ENCODE assay signal across 8 cellular contexts in the genomic region with DNA sequence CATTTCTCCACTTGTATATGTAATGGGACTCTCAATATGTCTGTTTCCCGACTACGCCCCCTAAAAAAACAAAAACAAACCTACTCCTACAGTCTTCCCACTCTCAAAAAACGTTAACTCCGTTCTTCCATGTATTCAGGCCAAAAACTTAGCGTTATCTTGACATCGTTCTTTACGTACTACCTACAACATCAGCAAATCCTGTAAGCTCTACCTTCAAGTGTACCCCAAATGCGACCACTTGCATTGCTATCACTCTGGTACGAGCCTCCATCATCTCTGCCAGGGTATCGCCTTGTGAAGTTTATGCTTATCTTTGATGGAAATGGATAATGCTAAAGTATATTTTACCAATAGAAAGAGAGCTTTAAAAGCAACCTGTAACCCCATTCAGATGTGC. TPM values are rescaled to one million over a fixed set of nuclear protein-coding genes. Genes with fewer than 3 reads are reported as not detected.
DNase-seq lines count a peak whose midpoint lies in the region; ATAC-seq and TF ChIP-seq lines count a peak whose summit lies in the region.

No MANE protein-coding gene starts in this region.

- TF ChIP-seq CTCF in 22Rv1 (IDR thresholded peaks at IDR 0.05) (no peak), HFF-Myc (IDR thresholded peaks at IDR 0.05; ENCODE audit: low read depth, low read length, missing control alignments) (no peak), cardiac fibroblast (IDR thresholded peaks at IDR 0.05; ENCODE audit: low read depth, low read length) (no peak)

- H3K4me3 ChIP-seq in HFF-Myc (replicated peaks; ENCODE audit: low read depth, low read length): peak overlapping the region; percentile 81
- peak overlapping the region; percentile 71 to 98 for H3K4me3 ChIP-seq in cardiac fibroblast (replicated peaks in 1 of 2; ENCODE audit: low read depth in 2 of 2, low read length in 2 of 2)
- H3K4me3 ChIP-seq in mesodermal cell (ENCODE audit: extremely low read depth, insufficient read depth, low read length, poor library complexity, severe bottlenecking): peak overlapping the region; percentile 88

- H3K27ac ChIP-seq in 22Rv1: peak overlapping the region; percentile 73
- H3K27ac ChIP-seq in mesodermal cell (ENCODE audit: low read depth, low read length, severe bottlenecking): no peak overlapping the region

- DNase-seq in HFF-Myc (ENCODE audit: extremely low read depth, low read depth) (no peak), cardiac fibroblast (ENCODE audit: low read depth in 2 of 2) (no peak), EL (no peak), hippocampal formation (lab: John Stamatoyannopoulos, UW) (no peak)
- DNase-seq in activated CD8-positive, alpha-beta memory T cell treated with anti-CD3 and anti-CD28 coated beads, Interleukin-2, amount 50 U/mL, for 48 hours: no peak

- H3K4me1 ChIP-seq in mesodermal cell (ENCODE audit: control insufficient read depth, insufficient read depth, low read length, poor library complexity, severe bottlenecking): no peaks in the 10 kb centered on the region

- no peaks in the 10 kb centered on the region for H3K9me3 ChIP-seq in mesodermal cell (ENCODE audit: control insufficient read depth, low read length)

- H3K36me3 ChIP-seq in mesodermal cell (ENCODE audit: control insufficient read depth, insufficient read depth, low read length): peaks cover 22% of the 10 kb centered on the region

- WGBS in mesodermal cell (ENCODE audit: insufficient coverage in 2 of 2), 2 experiments: 7% methylated on average over 5 to 8 of the region's 10 CpGs

- ATAC-seq in HG03139 (IDR thresholded peaks at IDR 0.05; ENCODE audit: unreplicated experiment): no peak

RNA-seq across cellular contexts. Expression of a gene that starts 0.5 kb away (rescaled TPM):
- 9.0 TPM for polyA plus RNA-seq in mesodermal cell (2013, experiment 1 of 2)
- 9.5 TPM for polyA plus RNA-seq in mesodermal cell (2013, experiment 2 of 2)

RNA-seq across cellular contexts. Expression of a gene that starts 0.6 kb away (rescaled TPM):
- polyA plus RNA-seq in mesodermal cell (2013, experiment 1 of 2): 12.8 TPM
- 13.0 TPM for polyA plus RNA-seq in mesodermal cell (2013, experiment 2 of 2)
